22 cellular contexts compared by ENCODE assay signal in genomic region chr11:21040615-21041014, GRCh38.
"Had no signal": no experiment of that assay in that cellular context is flagged by ENCODE, and none has a peak within 500 bp of the region (broad histone marks: within the 10 kb centered on the region; RNA-seq: fewer than 3 reads in every experiment).

No MANE protein-coding gene starts in this region.

- H3K27ac ChIP-seq: coronary artery, dorsolateral prefrontal cortex, esophagus muscularis mucosa, foreskin keratinocyte, gastroesophageal sphincter, heart left ventricle, hepatocyte, left lung, lower lobe of right lung had no signal

- H3K79me2 ChIP-seq: hepatocyte had no signal

- H3K4me2 ChIP-seq: hepatocyte had no signal

- H3K27me3 ChIP-seq: dorsolateral prefrontal cortex, esophagus muscularis mucosa, foreskin keratinocyte, gastroesophageal sphincter, left lung had no signal

- H2AFZ ChIP-seq: hepatocyte had no signal

- H3K36me3 ChIP-seq: esophagus muscularis mucosa, gastroesophageal sphincter, heart left ventricle, left lung, lower lobe of right lung had no signal

- DNase-seq: dermis blood vessel endothelial cell; dorsolateral prefrontal cortex; effector CD4-positive, alpha-beta T cell; effector memory CD4-positive, alpha-beta T cell; foreskin keratinocyte; heart left ventricle; hypothalamus; immature natural killer cell; islet precursor cell; kidney; kidney glomerular epithelial cell; left cardiac atrium; left lung; left ventricle myocardium superior; lower lobe of right lung; mesenchymal stem cell; mucosa of descending colon; naive B cell had no signal

- ATAC-seq: foreskin keratinocyte, gastroesophageal sphincter, heart left ventricle, left cardiac atrium, left lung, left ventricle myocardium superior, lower lobe of right lung, mucosa of descending colon had no signal

- H3K9me3 ChIP-seq: esophagus muscularis mucosa, gastroesophageal sphincter, lower lobe of right lung had no signal

- H3K4me1 ChIP-seq: esophagus muscularis mucosa, foreskin keratinocyte, gastroesophageal sphincter, heart left ventricle, left lung, lower lobe of right lung had no signal

- H3K4me3 ChIP-seq: coronary artery, dorsolateral prefrontal cortex, esophagus muscularis mucosa, gastroesophageal sphincter, heart left ventricle, hepatocyte, left lung, lower lobe of right lung, mucosa of descending colon had no signal
